In the genomic region with DNA sequence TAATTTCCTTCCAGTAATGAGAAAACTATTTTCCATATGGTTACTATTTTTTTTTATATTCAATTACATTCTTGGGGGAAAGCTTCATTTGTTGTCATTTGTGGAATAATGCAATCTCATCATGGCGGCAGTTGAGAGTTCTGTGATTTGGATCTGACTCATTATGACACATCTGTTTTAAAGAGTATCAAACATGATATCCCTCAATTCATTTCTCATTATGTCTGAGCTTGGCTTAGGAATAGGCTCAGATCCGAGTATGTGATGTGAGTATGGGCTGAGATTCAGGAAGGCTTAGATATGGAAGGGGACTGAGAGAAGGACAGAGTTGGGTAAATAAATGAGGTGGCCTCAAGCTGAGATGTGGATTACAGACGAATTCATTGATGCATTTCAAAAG, we compare ENCODE assay signal across 13 cellular contexts.
DNase-seq lines count a peak whose midpoint lies in the region; ATAC-seq, FAIRE-seq and TF ChIP-seq lines count a peak whose summit lies in the region.
"Had no signal": no experiment of that assay in that cellular context is flagged by ENCODE, and none has a peak within 500 bp of the region (broad histone marks: within the 10 kb centered on the region; RNA-seq: fewer than 3 reads in every experiment).

No MANE protein-coding gene starts in this region.

- H3K4me1 ChIP-seq in ACC112 (ENCODE audit: control insufficient read depth, insufficient read depth, low read length, unreplicated experiment) (no peaks in the 10 kb centered on the region), thyroid gland (no peaks in the 10 kb centered on the region)

- TF ChIP-seq CTCF in fibroblast of pulmonary artery (IDR thresholded peaks at IDR 0.05; ENCODE audit: low read length, missing control alignments), result no peak
- TF ChIP-seq CTCF in thyroid gland (IDR thresholded peaks at IDR 0.05), result no peak

- peak; percentile 60 for FAIRE-seq in H54 (lab: Jason Lieb, UNC)
- FAIRE-seq: HTR-8/SVneo had no signal

- intact Hi-C loops in thyroid gland (cut with DNase I), result no loop called here

- H3K4me3 ChIP-seq in ACC112 (ENCODE audit: low read depth, low read length) (no peak overlapping the region), fibroblast of pulmonary artery (replicated peaks; ENCODE audit: low read depth, low read length) (no peak overlapping the region), thyroid gland (replicated peaks in 1 of 3) (no peak overlapping the region)

- ATAC-seq in HG03025 (IDR thresholded peaks at IDR 0.05; ENCODE audit: low FRiP score, unreplicated experiment) (no peak), GM21576 (IDR thresholded peaks at IDR 0.05; ENCODE audit: unreplicated experiment) (no peak), HG02623 (IDR thresholded peaks at IDR 0.05; ENCODE audit: unreplicated experiment) (no peak)
- ATAC-seq: activated T-cell treated with anti-CD3 and anti-CD28 coated beads, Interleukin-2, amount 50 U/mL, for 4 hours had no signal

- DNase-seq in H54 (ENCODE audit: insufficient read length, low spot score), result peak; percentile 5
- DNase-seq in amniotic epithelial cell (ENCODE audit: low read depth), result peak; percentile 65
- DNase-seq in fibroblast of pulmonary artery (ENCODE audit: low read depth), result peak; percentile 57
- DNase-seq in thyroid gland, result no peak
- DNase-seq: activated T-cell treated with anti-CD3 and anti-CD28 coated beads, Interleukin-2, amount 50 U/mL, for 4 hours; AML-193; midbrain; MV-4-11 had no signal

- H3K79me2 ChIP-seq in ACC112 (ENCODE audit: control insufficient read depth, insufficient read depth, low read length, unreplicated experiment), result no peaks in the 10 kb centered on the region

- peaks cover 6% of the 10 kb centered on the region for H3K9me3 ChIP-seq in thyroid gland

- H3K27me3 ChIP-seq in ACC112 (ENCODE audit: insufficient read depth, low read length) (no peaks in the 10 kb centered on the region), thyroid gland (no peaks in the 10 kb centered on the region)

- WGBS in thyroid gland, 2 donors, result 74% methylated on average over 3 of the region's 3 CpGs

- H3K27ac ChIP-seq in ACC112 (ENCODE audit: low read depth, low read length), result peak overlapping the region; percentile 88
- no peak overlapping the region for H3K27ac ChIP-seq in thyroid gland

- H3K36me3 ChIP-seq in ACC112 (ENCODE audit: insufficient read depth, low read length), result no peaks in the 10 kb centered on the region
- no peaks in the 10 kb centered on the region for H3K36me3 ChIP-seq in thyroid gland

- TF ChIP-seq POLR2A in H54 (IDR thresholded peaks at IDR 0.05; ENCODE audit: low read depth, low read length) (no peak), thyroid gland (IDR thresholded peaks at IDR 0.05) (no peak)

- peak overlapping the region; percentile 89 for H2AFZ ChIP-seq in ACC112 (ENCODE audit: low read length, unreplicated experiment)

Comparison
In these comparisons a context has a peak if more than half of its experiments do, and no peak if none do; other contexts are left out.
1. DNase-seq: peak in H54 (single experiment), amniotic epithelial cell (single experiment) and fibroblast of pulmonary artery (single experiment); none in thyroid gland (0 of 2).